Comparison of ENCODE assay signal across 8 cellular contexts in the genomic region with DNA sequence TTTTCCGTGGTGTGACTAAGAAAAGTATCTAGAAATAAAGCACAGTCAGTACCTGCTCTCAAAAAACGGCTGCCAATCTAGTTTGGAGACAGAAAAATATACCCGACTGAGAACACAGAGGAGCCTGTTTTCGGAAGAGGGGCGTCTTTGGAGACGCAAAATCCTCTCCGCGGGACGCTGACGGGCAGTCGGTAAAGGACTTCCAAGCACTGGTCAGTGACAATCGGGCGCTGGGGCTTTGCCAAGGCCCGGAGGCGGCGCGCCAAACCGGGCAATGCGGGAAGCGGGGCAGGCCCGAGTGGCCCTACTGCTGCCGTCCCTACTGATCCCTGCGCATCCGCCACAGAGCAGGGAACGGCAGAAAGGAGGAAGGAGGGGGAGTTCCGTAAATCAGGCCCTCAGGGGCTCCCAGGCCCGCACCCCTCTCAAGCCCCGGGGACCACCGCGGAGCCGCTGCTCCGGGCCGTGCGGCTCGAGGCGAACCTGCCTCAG. TPM values are rescaled to one million over a fixed set of nuclear protein-coding genes. Genes with fewer than 3 reads are reported as not detected.
DNase-seq lines count a peak whose midpoint lies in the region; ATAC-seq and TF ChIP-seq lines count a peak whose summit lies in the region.

No MANE protein-coding gene starts in this region.

- H3K27ac ChIP-seq in ACC112 (ENCODE audit: low read depth, low read length) (peak overlapping the region; percentile 93), thyroid gland (peak overlapping the region; percentile 94 to 98 (median 97))

- TF ChIP-seq CTCF in GM10266 (IDR thresholded peaks at IDR 0.05; ENCODE audit: control insufficient read depth, insufficient read depth, low read depth, missing control alignments): no peak
- TF ChIP-seq CTCF in thyroid gland (IDR thresholded peaks at IDR 0.05): no peak

- H2AFZ ChIP-seq in ACC112 (ENCODE audit: low read length, unreplicated experiment): peak overlapping the region; percentile 60

- H3K27me3 ChIP-seq in ACC112 (ENCODE audit: insufficient read depth, low read length) (no peaks in the 10 kb centered on the region), thyroid gland (no peaks in the 10 kb centered on the region)

- no peaks in the 10 kb centered on the region for H3K27me3 Mint-ChIP-seq in effector memory CD8-positive, alpha-beta T cell
- H3K27me3 Mint-ChIP-seq in memory B cell: no peaks in the 10 kb centered on the region

- H3K27ac Mint-ChIP-seq in effector memory CD8-positive, alpha-beta T cell: peak overlapping the region; percentile 87 to 92
- H3K27ac Mint-ChIP-seq in memory B cell: peak overlapping the region; percentile 84

- no peaks in the 10 kb centered on the region for H3K9me3 Mint-ChIP-seq in effector memory CD8-positive, alpha-beta T cell
- H3K9me3 Mint-ChIP-seq in memory B cell: no peaks in the 10 kb centered on the region

- ATAC-seq in HG03175 (IDR thresholded peaks at IDR 0.05; ENCODE audit: unreplicated experiment) (peak; percentile 16), SK-N-SH treated with all-trans-retinoic acid at 6 μM for 48 hours (peak; percentile 48), memory B cell (ENCODE audit: low read depth) (no peak)
- ATAC-seq in effector memory CD8-positive, alpha-beta T cell (replicated peaks): peak; percentile 2

- H3K4me1 Mint-ChIP-seq in effector memory CD8-positive, alpha-beta T cell (ENCODE audit: low read depth in 2 of 2): peaks cover 5 to 18% of the 10 kb centered on the region in 2 donors
- H3K4me1 Mint-ChIP-seq in memory B cell: peaks cover 5% of the 10 kb centered on the region

- peak overlapping the region; percentile 84 to 88 for H3K4me3 Mint-ChIP-seq in effector memory CD8-positive, alpha-beta T cell
- H3K4me3 Mint-ChIP-seq in memory B cell: peak overlapping the region; percentile 89

- peak overlapping the region; percentile 95 for H3K4me3 ChIP-seq in ACC112 (ENCODE audit: low read depth, low read length)
- H3K4me3 ChIP-seq in thyroid gland (replicated peaks in 1 of 3): peak overlapping the region; percentile 72 to 96 (median 85)

- TF ChIP-seq POLR2A in thyroid gland (IDR thresholded peaks at IDR 0.05): no peak

- H3K79me2 ChIP-seq in ACC112 (ENCODE audit: control insufficient read depth, insufficient read depth, low read length, unreplicated experiment): peaks cover 12% of the 10 kb centered on the region

- whole genome bisulfite sequencing in thyroid gland, 2 donors: 0% methylated on average over 20 to 31 of the region's 36 CpGs

- peak; percentile 22 for DNase-seq in GM10266 (ENCODE audit: extremely low spot score)
- no peak for DNase-seq in effector memory CD8-positive, alpha-beta T cell
- DNase-seq in memory B cell (ENCODE audit: low spot score in 2 of 2): no peak
- peak; percentile 71 to 72 for DNase-seq in thyroid gland
- no peak for DNase-seq in epidermal melanocyte (ENCODE audit: insufficient read length, low spot score)

- H3K36me3 Mint-ChIP-seq in effector memory CD8-positive, alpha-beta T cell (ENCODE audit: insufficient read depth): peaks cover 5% of the 10 kb centered on the region
- peaks cover 5% of the 10 kb centered on the region for H3K36me3 Mint-ChIP-seq in memory B cell

- no peaks in the 10 kb centered on the region for H3K9me3 ChIP-seq in thyroid gland

- H3K36me3 ChIP-seq in ACC112 (ENCODE audit: insufficient read depth, low read length) (peaks cover 11% of the 10 kb centered on the region), thyroid gland (no peaks in the 10 kb centered on the region)

- intact Hi-C loops in thyroid gland (cut with DNase I): loop anchor here (10.0 kb wide), 1 partner anchor 60 kb away; a partner anchor contains a TSS

- H3K4me1 ChIP-seq in ACC112 (ENCODE audit: control insufficient read depth, insufficient read depth, low read length, unreplicated experiment): peaks cover 9% of the 10 kb centered on the region
- peaks cover 13 to 19% of the 10 kb centered on the region in 2 donors for H3K4me1 ChIP-seq in thyroid gland

TF ChIP-seq in SK-N-SH treated with all-trans-retinoic acid at 6 μM for 48 hours, 23 proteins besides CTCF, POLR2A, EP300 and RAD21:
- TF ChIP-seq ARNTL (CRISPR knock-in tag; IDR thresholded peaks at IDR 0.05; ENCODE audit: borderline replicate concordance, low read depth) (no peak), ZNF70 (CRISPR knock-in tag; IDR thresholded peaks at IDR 0.05) (no peak), ZC3H10 (CRISPR knock-in tag; IDR thresholded peaks at IDR 0.05) (no peak), BACH2 (CRISPR knock-in tag; IDR thresholded peaks at IDR 0.05; ENCODE audit: borderline replicate concordance) (no peak), ZNF565 (CRISPR knock-in tag; conservative IDR thresholded peaks at IDR 0.05; ENCODE audit: low read depth) (no peak), ZNF8 (CRISPR knock-in tag; IDR thresholded peaks at IDR 0.05) (no peak), CSDC2 (CRISPR knock-in tag; IDR thresholded peaks at IDR 0.05) (no peak), RARB (CRISPR knock-in tag; IDR thresholded peaks at IDR 0.05) (no peak), TCF4 (CRISPR knock-in tag; IDR thresholded peaks at IDR 0.05; ENCODE audit: borderline replicate concordance) (no peak; the same call in 1 of the 2 replicates)
- TF ChIP-seq, protein P1, sequence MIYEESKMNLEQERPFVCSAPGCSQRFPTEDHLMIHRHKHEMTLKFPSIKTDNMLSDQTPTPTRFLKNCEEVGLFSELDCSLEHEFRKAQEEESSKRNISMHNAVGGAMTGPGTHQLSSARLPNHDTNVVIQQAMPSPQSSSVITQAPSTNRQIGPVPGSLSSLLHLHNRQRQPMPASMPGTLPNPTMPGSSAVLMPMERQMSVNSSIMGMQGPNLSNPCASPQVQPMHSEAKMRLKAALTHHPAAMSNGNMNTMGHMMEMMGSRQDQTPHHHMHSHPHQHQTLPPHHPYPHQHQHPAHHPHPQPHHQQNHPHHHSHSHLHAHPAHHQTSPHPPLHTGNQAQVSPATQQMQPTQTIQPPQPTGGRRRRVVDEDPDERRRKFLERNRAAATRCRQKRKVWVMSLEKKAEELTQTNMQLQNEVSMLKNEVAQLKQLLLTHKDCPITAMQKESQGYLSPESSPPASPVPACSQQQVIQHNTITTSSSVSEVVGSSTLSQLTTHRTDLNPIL (CRISPR knock-in tag; IDR thresholded peaks at IDR 0.05; ENCODE audit: low read depth): no peak
- TF ChIP-seq, protein P2, sequence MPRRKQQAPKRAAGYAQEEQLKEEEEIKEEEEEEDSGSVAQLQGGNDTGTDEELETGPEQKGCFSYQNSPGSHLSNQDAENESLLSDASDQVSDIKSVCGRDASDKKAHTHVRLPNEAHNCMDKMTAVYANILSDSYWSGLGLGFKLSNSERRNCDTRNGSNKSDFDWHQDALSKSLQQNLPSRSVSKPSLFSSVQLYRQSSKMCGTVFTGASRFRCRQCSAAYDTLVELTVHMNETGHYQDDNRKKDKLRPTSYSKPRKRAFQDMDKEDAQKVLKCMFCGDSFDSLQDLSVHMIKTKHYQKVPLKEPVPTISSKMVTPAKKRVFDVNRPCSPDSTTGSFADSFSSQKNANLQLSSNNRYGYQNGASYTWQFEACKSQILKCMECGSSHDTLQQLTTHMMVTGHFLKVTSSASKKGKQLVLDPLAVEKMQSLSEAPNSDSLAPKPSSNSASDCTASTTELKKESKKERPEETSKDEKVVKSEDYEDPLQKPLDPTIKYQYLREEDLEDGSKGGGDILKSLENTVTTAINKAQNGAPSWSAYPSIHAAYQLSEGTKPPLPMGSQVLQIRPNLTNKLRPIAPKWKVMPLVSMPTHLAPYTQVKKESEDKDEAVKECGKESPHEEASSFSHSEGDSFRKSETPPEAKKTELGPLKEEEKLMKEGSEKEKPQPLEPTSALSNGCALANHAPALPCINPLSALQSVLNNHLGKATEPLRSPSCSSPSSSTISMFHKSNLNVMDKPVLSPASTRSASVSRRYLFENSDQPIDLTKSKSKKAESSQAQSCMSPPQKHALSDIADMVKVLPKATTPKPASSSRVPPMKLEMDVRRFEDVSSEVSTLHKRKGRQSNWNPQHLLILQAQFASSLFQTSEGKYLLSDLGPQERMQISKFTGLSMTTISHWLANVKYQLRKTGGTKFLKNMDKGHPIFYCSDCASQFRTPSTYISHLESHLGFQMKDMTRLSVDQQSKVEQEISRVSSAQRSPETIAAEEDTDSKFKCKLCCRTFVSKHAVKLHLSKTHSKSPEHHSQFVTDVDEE (CRISPR knock-in tag; IDR thresholded peaks at IDR 0.05): no peak

RNA-seq across cellular contexts. Expression of a gene that starts 0.6 kb away (rescaled TPM):
- total RNA-seq in thyroid gland: 10 to 100 TPM; 29.7 to 49.2 (median 39.8) TPM

RNA-seq across cellular contexts. Expression of a gene that starts 59.6 kb away (rescaled TPM):
- 10 to 100 TPM; 28.6 to 46.9 (median 38.0) TPM for total RNA-seq in thyroid gland

Comparison
In these comparisons a context has a peak if more than half of its experiments do, and no peak if none do; other contexts are left out.
1. DNase-seq: peak in GM10266 (single experiment) and thyroid gland (2 of 2); none in effector memory CD8-positive, alpha-beta T cell (0 of 3), memory B cell (0 of 2) and epidermal melanocyte (single experiment).